ENCODE assay signal across 12 cellular contexts in genomic region chr2:24304621-24305020, GRCh38. TPM values are rescaled to one million over a fixed set of nuclear protein-coding genes. Genes with fewer than 3 reads are reported as not detected.
DNase-seq lines count a peak whose midpoint lies in the region; ATAC-seq and TF ChIP-seq lines count a peak whose summit lies in the region.
"Had no signal": no experiment of that assay in that cellular context is flagged by ENCODE, and none has a peak within 500 bp of the region (broad histone marks: within the 10 kb centered on the region; RNA-seq: fewer than 3 reads in every experiment).

No MANE protein-coding gene starts in this region.

- H3K9me3 ChIP-seq in cardiac muscle cell (ENCODE audit: low read depth) (no peaks in the 10 kb centered on the region), right atrium auricular region (no peaks in the 10 kb centered on the region), vagina (no peaks in the 10 kb centered on the region)
- H3K9me3 ChIP-seq: SJCRH30 had no signal

- no peak overlapping the region for H3K9ac ChIP-seq in rectal smooth muscle tissue (ENCODE audit: low read length)

- H3K4me1 ChIP-seq in cardiac muscle cell (ENCODE audit: low read depth) (peaks cover 16% of the 10 kb centered on the region), right atrium auricular region (peaks cover 0 to 14% of the 10 kb centered on the region in 2 donors), rectal smooth muscle tissue (ENCODE audit: control insufficient read depth, insufficient read depth, low read length) (peaks cover 12% of the 10 kb centered on the region), vagina (peaks cover 15% of the 10 kb centered on the region)
- H3K4me1 ChIP-seq: SJCRH30 had no signal

- no peak for TF ChIP-seq CTCF in cardiac muscle cell (IDR thresholded peaks at IDR 0.05; ENCODE audit: low read depth, low read length)
- no peak for TF ChIP-seq CTCF in right atrium auricular region (IDR thresholded peaks at IDR 0.05)
- TF ChIP-seq CTCF in vagina (IDR thresholded peaks at IDR 0.05), result no peak

- no peak for TF ChIP-seq POLR2A in vagina (IDR thresholded peaks at IDR 0.05)
- TF ChIP-seq POLR2A in erythroblast (IDR thresholded peaks at IDR 0.05; ENCODE audit: low read length), result no peak

- peak overlapping the region; percentile 31 for H3K27ac ChIP-seq in cardiac muscle cell
- H3K27ac ChIP-seq in right atrium auricular region, result peak overlapping the region; percentile 59 to 68
- peak overlapping the region; percentile 69 for H3K27ac ChIP-seq in rectal smooth muscle tissue (ENCODE audit: low read depth, low read length)
- peak overlapping the region; percentile 50 for H3K27ac ChIP-seq in vagina
- H3K27ac ChIP-seq: SJCRH30 had no signal

- intact Hi-C loops in cardiac septum (cut with DNase I), result loop anchor here (5.0 kb wide), 2 partner anchors 58 to 78 kb away; partner anchors contain the start of gene ITSN2
- intact Hi-C loops in vagina (cut with DNase I), result no loop called here

- H3K27me3 ChIP-seq in cardiac muscle cell (no peaks in the 10 kb centered on the region), right atrium auricular region (no peaks in the 10 kb centered on the region), rectal smooth muscle tissue (ENCODE audit: control insufficient read depth, insufficient read depth, low read length) (no peaks in the 10 kb centered on the region), vagina (no peaks in the 10 kb centered on the region)
- H3K27me3 ChIP-seq: SJCRH30 had no signal

- H3K36me3 ChIP-seq in cardiac muscle cell (peaks cover 21% of the 10 kb centered on the region), right atrium auricular region (peaks cover 63% of the 10 kb centered on the region), rectal smooth muscle tissue (ENCODE audit: control insufficient read depth, insufficient read depth, low read length) (peaks cover 12% of the 10 kb centered on the region), vagina (peaks cover 0 to 37% of the 10 kb centered on the region in 2 donors)

- ATAC-seq in GM18520 (IDR thresholded peaks at IDR 0.05; ENCODE audit: unreplicated experiment), result no peak

- DNase-seq in cardiac muscle cell (ENCODE audit: low read depth in 1 of 2, low spot score in 1 of 2) (peak; percentile 1 to 22), cardiac septum (ENCODE audit: low spot score) (no peak), right atrium auricular region (ENCODE audit: low spot score) (no peak), vagina (ENCODE audit: extremely low spot score in 2 of 2) (no peak), NCI-H226 (no peak), erythroblast (lab: John Stamatoyannopoulos, UW) (no peak)
- DNase-seq: DMS 273 treated with DMSO at 0.1 percent for 48 hours, NCI-H1436 had no signal

- no peak overlapping the region for H3K4me3 ChIP-seq in cardiac muscle cell
- no peak overlapping the region for H3K4me3 ChIP-seq in right atrium auricular region
- H3K4me3 ChIP-seq in rectal smooth muscle tissue (ENCODE audit: low read length), result no peak overlapping the region
- no peak overlapping the region for H3K4me3 ChIP-seq in vagina
- H3K4me3 ChIP-seq: SJCRH30, skin epidermis had no signal

RNA-seq across cellular contexts. Expression of gene ITSN2, which starts 55.7 kb away (rescaled TPM):
- total RNA-seq in cardiac muscle cell (20.4 and 22.8 TPM in 2 replicates), cardiac septum (46.1 TPM), right atrium auricular region (10 to 100 TPM; 40.1 to 40.4 TPM), vagina (52.5 TPM)
- 20.0 and 22.3 TPM in 2 replicates for polyA plus RNA-seq in cardiac muscle cell

Comparison
In these comparisons a context has a peak if more than half of its experiments do, and no peak if none do; other contexts are left out.
1. DNase-seq: peak in cardiac muscle cell (2 of 2); none in cardiac septum (single experiment), right atrium auricular region (single experiment), vagina (0 of 2), NCI-H226 (single experiment) and erythroblast (0 of 2).
2. Peak in every context shown above with its lines, with median percentiles within 50 percentile points of each other: H3K27ac ChIP-seq.